In genomic region chr13:77478645-77478997, GRCh38 we compare ENCODE assay signal across 8 cellular contexts. TPM values are rescaled to one million over a fixed set of nuclear protein-coding genes. Genes with fewer than 3 reads are reported as not detected.
A peak's percentile ranks its signal among the peaks of the same experiment; 100 is the strongest.
DNase-seq lines count a peak whose midpoint lies in the region; ATAC-seq, FAIRE-seq and TF ChIP-seq lines count a peak whose summit lies in the region.

No MANE protein-coding gene starts in this region.

- in situ Hi-C loops in HepG2 (cut with HindIII; ENCODE audit: extremely low pct_ligation_motif_present, low pct_unique_long_range_greater_than_20kb): no loop called here

- H3K27ac ChIP-seq in A549 (peak overlapping the region; percentile 81 to 91), HepG2 (ENCODE audit: extremely low read length, insufficient read depth, low read length) (no peak overlapping the region)

- H3K4me2 ChIP-seq in A549 (peak overlapping the region; percentile 82), HepG2 (ENCODE audit: low read depth, low read length) (peak overlapping the region; percentile 87)

- no peaks in the 10 kb centered on the region for H3K4me1 ChIP-seq in A549
- peaks cover 7% of the 10 kb centered on the region for H3K4me1 ChIP-seq in HepG2 (ENCODE audit: insufficient read depth, low read length)

- no peak for TF ChIP-seq EP300 in A549 (IDR thresholded peaks at IDR 0.05)
- no peak for TF ChIP-seq EP300 in HepG2 (IDR thresholded peaks at IDR 0.05; ENCODE audit: low read depth in 2 of 2, low read length in 2 of 2)
- no peak for TF ChIP-seq EP300 in HepG2 (CRISPR knock-in tag; IDR thresholded peaks at IDR 0.05; ENCODE audit: borderline replicate concordance)

- no peaks in the 10 kb centered on the region for H4K20me1 ChIP-seq in HepG2 (ENCODE audit: insufficient read depth, low read length)

- BruUV-seq in HepG2 (replicated peaks; lab: Mats Ljungman, UMichigan): no TSS peak

- CTCF ChIA-PET in A549 (lab: Yijun Ruan, JAX): interaction anchor here (0.6 to 1.8 kb wide), 29 partner anchors 9 to 447 kb away, joined by 3 to 13 read pairs (median 4); no protein-coding TSS in a partner anchor
- CTCF ChIA-PET in activated CD4-positive, alpha-beta memory T cell treated with anti-CD3 and anti-CD28 coated beads for 36 hours (lab: Charles Lee): interaction anchor here (0.6 to 4.3 kb wide), 71 partner anchors 9 to 642 kb away, joined by 3 to 65 read pairs (median 4); partner anchors contain the start of gene MYCBP2
- CTCF ChIA-PET in HepG2 (lab: Yijun Ruan, JAX; ENCODE audit: low intra/inter-chr PET ratio, low total read pairs): no interaction called here

- no peaks in the 10 kb centered on the region; a peak in 1 of 5 replicates for H3K27me3 ChIP-seq in HepG2 (ENCODE audit: control insufficient read depth in 1 of 2, insufficient read depth in 2 of 2, low read length in 2 of 2)

- peaks cover 18% of the 10 kb centered on the region for H3K4me1 Mint-ChIP-seq in activated CD4-positive, alpha-beta memory T cell treated with anti-CD3 and anti-CD28 coated beads for 36 hours (ENCODE audit: low read depth)

- H3K9me3 Mint-ChIP-seq in activated CD4-positive, alpha-beta memory T cell treated with anti-CD3 and anti-CD28 coated beads for 36 hours: peaks cover 4% of the 10 kb centered on the region

- FAIRE-seq in A549 (lab: Jason Lieb, UNC) (no peak), HepG2 (lab: Jason Lieb, UNC) (no peak)

- POLR2A ChIA-PET in A549 (lab: Yijun Ruan, JAX): interaction anchor here (0.6 to 1.6 kb wide), 2 partner anchors 24 to 149 kb away, joined by 5 to 7 read pairs; no protein-coding TSS in a partner anchor
- POLR2A ChIA-PET in activated CD4-positive, alpha-beta memory T cell treated with anti-CD3 and anti-CD28 coated beads for 36 hours (lab: Charles Lee): interaction anchor here (0.6 to 3.1 kb wide), 9 partner anchors 49 to 444 kb away, joined by 3 to 34 read pairs (median 4); partner anchors contain the start of gene MYCBP2
- POLR2A ChIA-PET in HepG2 (lab: Yijun Ruan, JAX): no interaction called here

- no peaks in the 10 kb centered on the region for H3K27me3 Mint-ChIP-seq in activated CD4-positive, alpha-beta memory T cell treated with anti-CD3 and anti-CD28 coated beads for 36 hours

- H3K36me3 Mint-ChIP-seq in activated CD4-positive, alpha-beta memory T cell treated with anti-CD3 and anti-CD28 coated beads for 36 hours: no peaks in the 10 kb centered on the region

- peak overlapping the region; percentile 90 for H2AFZ ChIP-seq in HepG2 (ENCODE audit: low read length)

- TF ChIP-seq CTCF in A549 (IDR thresholded peaks at IDR 0.05) (no peak), HepG2 (CRISPR knock-in tag; IDR thresholded peaks at IDR 0.05) (no peak)

- DNase-seq in A549 (ENCODE audit: low read depth in 1 of 2, low spot score in 1 of 2) (no peak), HepG2 (ENCODE audit: low spot score) (no peak), MV-4-11 (lab: John Stamatoyannopoulos, UW) (no peak), NCI-H1105 treated with DMSO at 0.1 percent for 48 hours (lab: John Stamatoyannopoulos, UW) (no peak), NCI-H510A treated with DMSO at 0.1 percent for 48 hours (lab: John Stamatoyannopoulos, UW) (no peak)
- DNase-seq in activated CD4-positive, alpha-beta memory T cell treated with anti-CD3 and anti-CD28 coated beads for 36 hours: no peak

- no peaks in the 10 kb centered on the region for H3K79me2 ChIP-seq in HepG2 (ENCODE audit: insufficient read depth, low read length)

- H3K4me3 ChIP-seq in A549 (no peak overlapping the region; the same call in 1 of the 3 replicates), HepG2 (replicated peaks in 1 of 3; ENCODE audit: insufficient read depth in 1 of 3, low read depth in 2 of 3, low read length in 3 of 3) (peak overlapping the region in 2 of 3 experiments; percentile 70 to 71; a peak in 2 of 6 replicates)

- TF ChIP-seq RAD21 in A549 (conservative IDR thresholded peaks at IDR 0.05 in 1 of 2, IDR thresholded peaks at IDR 0.05 in 1 of 2) (no peak), HepG2 (CRISPR knock-in tag; IDR thresholded peaks at IDR 0.05) (no peak)

- peak overlapping the region; percentile 77 for H3K4me3 Mint-ChIP-seq in activated CD4-positive, alpha-beta memory T cell treated with anti-CD3 and anti-CD28 coated beads for 36 hours

- 9% methylated on average over 5 of the region's 5 CpGs for WGBS in A549 (ENCODE audit: missing lambda C conversion rate)
- WGBS in HepG2 (ENCODE audit: low lambda C conversion rate): 2% methylated on average over 5 of the region's 5 CpGs

- H3K36me3 ChIP-seq in HepG2 (replicated peaks in 1 of 2; ENCODE audit: control insufficient read depth in 1 of 2, insufficient read depth in 2 of 2, low read length in 2 of 2): no peaks in the 10 kb centered on the region

- H3K9me3 ChIP-seq in A549 (no peaks in the 10 kb centered on the region), HepG2 (ENCODE audit: low read length) (no peaks in the 10 kb centered on the region)

- intact Hi-C loops in activated CD4-positive, alpha-beta memory T cell treated with anti-CD3 and anti-CD28 coated beads for 36 hours (cut with micrococcal nuclease): loop anchor here (1.0 to 10.0 kb wide), 10 partner anchors 49 to 453 kb away; partner anchors contain the start of gene SLAIN1
- intact Hi-C loops in HepG2 (cut with micrococcal nuclease; ENCODE audit: unreplicated experiment): loop anchor here (2.0 to 5.0 kb wide), 2 partner anchors 150 to 286 kb away; no protein-coding TSS in a partner anchor

- TF ChIP-seq POLR2A in A549 (IDR thresholded peaks at IDR 0.05; ENCODE audit: low read length): no peak
- no peak for TF ChIP-seq POLR2A in HepG2 (IDR thresholded peaks at IDR 0.05; ENCODE audit: insufficient read depth in 1 of 2, low read depth in 2 of 2, low read length in 2 of 2)

- ATAC-seq in A549 (peak; percentile 40 to 53; a peak in 4 of 6 replicates), GM21515 (IDR thresholded peaks at IDR 0.05; ENCODE audit: unreplicated experiment) (peak; percentile 8), HepG2 (peak; percentile 28; the same call in 2 of the 3 replicates)
- no peak for ATAC-seq in activated CD4-positive, CD25-positive, alpha-beta regulatory T cell treated with anti-CD3 and anti-CD28 coated beads, Interleukin-2, amount 50 U/mL, for 24 hours

- peak overlapping the region; percentile 83 for H3K27ac Mint-ChIP-seq in activated CD4-positive, alpha-beta memory T cell treated with anti-CD3 and anti-CD28 coated beads for 36 hours

- H3K9ac ChIP-seq in HepG2 (ENCODE audit: insufficient read depth, low read depth, low read length): no peak overlapping the region

TF ChIP-seq in A549, 52 proteins besides CTCF, POLR2A, EP300 and RAD21 (continues in another document):
- TF ChIP-seq FOXS1 (CRISPR knock-in tag; IDR thresholded peaks at IDR 0.05) (no peak), NFE2L2 (conservative IDR thresholded peaks at IDR 0.05; ENCODE audit: low read length) (no peak), NR3C1 (IDR thresholded peaks at IDR 0.05) (no peak), RFX5 (IDR thresholded peaks at IDR 0.05) (no peak), CBX2 (IDR thresholded peaks at IDR 0.05; ENCODE audit: borderline replicate concordance, low read depth) (no peak), ZC3H11A (IDR thresholded peaks at IDR 0.05) (no peak)

TF ChIP-seq in HepG2, 621 proteins besides CTCF, POLR2A, EP300 and RAD21 (continues in another document):
- TF ChIP-seq ZNF343 (CRISPR knock-in tag; IDR thresholded peaks at IDR 0.05) (no peak), ZNF879 (CRISPR knock-in tag; IDR thresholded peaks at IDR 0.05) (no peak), TBP (CRISPR knock-in tag; IDR thresholded peaks at IDR 0.05) (no peak), ZEB1 (IDR thresholded peaks at IDR 0.05; ENCODE audit: insufficient replicate concordance, low read depth) (no peak)

RNA-seq across cellular contexts. Expression of gene SCEL, which starts 56.9 kb away (rescaled TPM):
- 1.0 and 1.4 TPM in 2 replicates for polyA plus RNA-seq in A549 (2011; rRNA removed)
- polyA plus RNA-seq in A549 (2012; cell fraction: cytosol; rRNA removed): 0.06 and 0.13 TPM in 2 replicates
- polyA plus RNA-seq in A549 (2012; cell fraction: nucleus; rRNA removed): 0.07 and 0.11 TPM in 2 replicates
- polyA plus RNA-seq in A549 (2017; fragmentation: RNase III; extraction: RNeasy Plus Mini Kit Qiagen cat#74134 plus additional on column Dnase treatment): 0.06 to 0.17 TPM (median 0.17 TPM) in 3 replicates
- 0.24 and 0.58 TPM in 2 replicates for polyA minus RNA-seq in A549 (2011; rRNA and poly(A)+ RNA removed)
- total RNA-seq in activated CD4-positive, alpha-beta memory T cell treated with anti-CD3 and anti-CD28 coated beads for 36 hours: not detected
- not detected in 2 replicates for total RNA-seq in HepG2 (2016; rRNA removed; fragmentation: Illumina TruSeq; extraction: Trizol)
- not detected in 2 replicates for total RNA-seq in HepG2 (2016; cell fraction: cytosol; rRNA removed; fragmentation: Illumina TruSeq; extraction: Trizol; ENCODE audit: low read depth)
- total RNA-seq in HepG2 (2016; cell fraction: insoluble cytoplasmic fraction; rRNA removed; fragmentation: Illumina TruSeq; extraction: Trizol): not detected in 2 replicates
- total RNA-seq in HepG2 (2016; cell fraction: membrane; rRNA removed; fragmentation: Illumina TruSeq; extraction: Trizol): not detected in 2 replicates
- total RNA-seq in HepG2 (2016; cell fraction: nucleus; rRNA removed; fragmentation: Illumina TruSeq; extraction: Trizol): not detected in 2 replicates
- polyA plus RNA-seq in HepG2 (2011; rRNA removed): not detected in 2 replicates
- not detected in 2 replicates for polyA plus RNA-seq in HepG2 (2011; cell fraction: cytosol; rRNA removed)
- polyA plus RNA-seq in HepG2 (2011; cell fraction: nucleus; rRNA removed): 0.07 TPM in 1 of 2 replicates, not detected in the other
- not detected in 2 replicates for polyA plus RNA-seq in HepG2 (2012)
- not detected in 2 replicates for polyA plus RNA-seq in HepG2 (2016; cell fraction: cytosol; fragmentation: Illumina TruSeq; extraction: Trizol; ENCODE audit: low read depth)
- not detected in 2 replicates for polyA plus RNA-seq in HepG2 (2016; cell fraction: insoluble cytoplasmic fraction; fragmentation: Illumina TruSeq; extraction: Trizol; ENCODE audit: low read depth)
- polyA plus RNA-seq in HepG2 (2016; cell fraction: membrane; fragmentation: Illumina TruSeq; extraction: Trizol; ENCODE audit: low read depth): not detected in 2 replicates
- polyA plus RNA-seq in HepG2 (2016; cell fraction: nucleus; fragmentation: Illumina TruSeq; extraction: Trizol; ENCODE audit: insufficient read depth, low read depth): not detected in 2 replicates
- polyA minus RNA-seq in HepG2 (2011; rRNA and poly(A)+ RNA removed; ENCODE audit: low replicate concordance): not detected in 2 replicates
- polyA minus RNA-seq in HepG2 (2011; cell fraction: cytosol; rRNA and poly(A)+ RNA removed): not detected in 2 replicates
- polyA minus RNA-seq in HepG2 (2011; cell fraction: nucleus; rRNA and poly(A)+ RNA removed): not detected in 2 replicates

Comparison
In these comparisons a context has a peak if more than half of its experiments do, and no peak if none do; other contexts are left out.
1. ATAC-seq: peak in A549 (2 of 2), GM21515 (single experiment) and HepG2 (single experiment); none in activated CD4-positive, CD25-positive, alpha-beta regulatory T cell treated with anti-CD3 and anti-CD28 coated beads, Interleukin-2, amount 50 U/mL, for 24 hours (0 of 2).